20 cellular contexts compared by ENCODE assay signal in genomic region chr22:22094514-22094913, GRCh38.
DNase-seq lines count a peak whose midpoint lies in the region; ATAC-seq and TF ChIP-seq lines count a peak whose summit lies in the region.
"Had no signal": no experiment of that assay in that cellular context is flagged by ENCODE, and none has a peak within 500 bp of the region (broad histone marks: within the 10 kb centered on the region; RNA-seq: fewer than 3 reads in every experiment).

No MANE protein-coding gene starts in this region.

- no peak overlapping the region for H3K4me2 ChIP-seq in GM23338
- no peak overlapping the region for H3K4me2 ChIP-seq in Karpas-422 (ENCODE audit: low read depth, low read length, poor library complexity, severe bottlenecking)
- H3K4me2 ChIP-seq: BLaER1 treated with 17β-estradiol and CSF1 and Interleukin-3, amounts not matched to agents 10 nM and 100 nM had no signal

- no peak overlapping the region for H3K9ac ChIP-seq in Karpas-422 (ENCODE audit: low read length)
- H3K9ac ChIP-seq: BLaER1 treated with 17β-estradiol and CSF1 and Interleukin-3, amounts not matched to agents 10 nM and 100 nM had no signal

- H3K4me3 ChIP-seq in AG04450 (ENCODE audit: low read depth, low read length): no peak overlapping the region
- H3K4me3 ChIP-seq in GM23338: no peak overlapping the region
- H3K4me3 ChIP-seq in Karpas-422 (ENCODE audit: low read length): no peak overlapping the region
- no peak overlapping the region for H3K4me3 ChIP-seq in esophagus muscularis mucosa
- H3K4me3 ChIP-seq in effector memory CD4-positive, alpha-beta T cell (ENCODE audit: insufficient read depth, low read depth, low read length, poor library complexity, severe bottlenecking): no peak overlapping the region
- H3K4me3 ChIP-seq: BLaER1 treated with 17β-estradiol and CSF1 and Interleukin-3, amounts not matched to agents 10 nM and 100 nM had no signal

- H4K20me1 ChIP-seq in GM23338 (replicated peaks; ENCODE audit: insufficient read depth) (peaks cover 6% of the 10 kb centered on the region), Karpas-422 (ENCODE audit: insufficient read depth, low read depth, low read length) (no peaks in the 10 kb centered on the region)
- H4K20me1 ChIP-seq: BLaER1 treated with 17β-estradiol and CSF1 and Interleukin-3, amounts not matched to agents 10 nM and 100 nM had no signal

- TF ChIP-seq POLR2A in esophagus muscularis mucosa (IDR thresholded peaks at IDR 0.05; ENCODE audit: low read depth): no peak

- H3K27ac ChIP-seq in AG04450 (ENCODE audit: low read depth, low read length): peak overlapping the region; percentile 66
- no peak overlapping the region for H3K27ac ChIP-seq in GM23338 (ENCODE audit: low read depth)
- H3K27ac ChIP-seq in Karpas-422 (ENCODE audit: low read length): no peak overlapping the region
- H3K27ac ChIP-seq in esophagus muscularis mucosa (replicated peaks in 1 of 4): no peak overlapping the region
- H3K27ac ChIP-seq in effector memory CD4-positive, alpha-beta T cell (ENCODE audit: insufficient read depth, low read length, poor library complexity, severe bottlenecking): no peak overlapping the region
- H3K27ac ChIP-seq: BLaER1 treated with 17β-estradiol and CSF1 and Interleukin-3, amounts not matched to agents 10 nM and 100 nM; C4-2B had no signal

- H3K36me3 ChIP-seq in GM23338 (ENCODE audit: insufficient read depth): no peaks in the 10 kb centered on the region
- no peaks in the 10 kb centered on the region; the same call in 1 of the 2 replicates for H3K36me3 ChIP-seq in Karpas-422 (ENCODE audit: insufficient read depth, low read length)
- no peaks in the 10 kb centered on the region for H3K36me3 ChIP-seq in esophagus muscularis mucosa
- no peaks in the 10 kb centered on the region for H3K36me3 ChIP-seq in effector memory CD4-positive, alpha-beta T cell (ENCODE audit: control insufficient read depth, insufficient read depth, low read length)
- H3K36me3 ChIP-seq: BLaER1 treated with 17β-estradiol and CSF1 and Interleukin-3, amounts not matched to agents 10 nM and 100 nM had no signal

- 79% methylated on average over 6 of the region's 6 CpGs for WGBS in esophagus muscularis mucosa

- ATAC-seq in GM23338: no peak
- ATAC-seq: CD8-positive, alpha-beta T cell had no signal

- H3K9me3 Mint-ChIP-seq in GM23338: no peaks in the 10 kb centered on the region
- H3K9me3 Mint-ChIP-seq: CD4-positive, alpha-beta T cell; CD8-positive, alpha-beta T cell had no signal

- H3K9me2 ChIP-seq in GM23338 (ENCODE audit: insufficient read depth) (no peaks in the 10 kb centered on the region), Karpas-422 (replicated peaks; ENCODE audit: insufficient read depth, low read length) (no peaks in the 10 kb centered on the region)

- H3K36me3 Mint-ChIP-seq in GM23338 (ENCODE audit: low read depth): no peaks in the 10 kb centered on the region
- H3K36me3 Mint-ChIP-seq: CD8-positive, alpha-beta T cell had no signal

- TF ChIP-seq CTCF in AG04450 (IDR thresholded peaks at IDR 0.05; ENCODE audit: low read depth, low read length): no peak
- TF ChIP-seq CTCF in GM23338 (conservative IDR thresholded peaks at IDR 0.05; ENCODE audit: low read depth in 2 of 2): no peak
- no peak for TF ChIP-seq CTCF in esophagus muscularis mucosa (IDR thresholded peaks at IDR 0.05)

- no peak for TF ChIP-seq EP300 in esophagus muscularis mucosa (IDR thresholded peaks at IDR 0.05)

- H3K27ac Mint-ChIP-seq in GM23338: no peak overlapping the region
- H3K27ac Mint-ChIP-seq: B cell; CD4-positive, alpha-beta T cell; CD8-positive, alpha-beta T cell had no signal

- no peaks in the 10 kb centered on the region for H3K4me1 Mint-ChIP-seq in GM23338

- H3K79me2 ChIP-seq in GM23338 (replicated peaks; ENCODE audit: insufficient read depth) (no peaks in the 10 kb centered on the region), Karpas-422 (ENCODE audit: low read length) (no peaks in the 10 kb centered on the region)

- DNase-seq in AG04450 (ENCODE audit: low read depth, low spot score): no peak
- no peak for DNase-seq in GM23338 (ENCODE audit: low spot score)
- DNase-seq in Karpas-422: peak; percentile 25
- peak; percentile 90 for DNase-seq in esophagus muscularis mucosa (ENCODE audit: extremely low spot score)
- DNase-seq in GM19238 (ENCODE audit: insufficient read length, low spot score): no peak
- no peak for DNase-seq in foreskin melanocyte
- no peak for DNase-seq in hippocampal formation (lab: John Stamatoyannopoulos, UW)
- DNase-seq in effector memory CD4-positive, alpha-beta T cell: no peak
- DNase-seq: 8988T; ACHN; AML-193; Caco-2; Calu3; CD4-positive, alpha-beta T cell; CD8-positive, alpha-beta T cell; DMS79 treated with DMSO at 0.1 percent for 48 hours; GF-D8 had no signal

- CTCF ChIA-PET in AG04450 (lab: Charles Lee): no interaction called here

- peaks cover 96% of the 10 kb centered on the region for H3K27me3 Mint-ChIP-seq in GM23338 (ENCODE audit: insufficient read depth, low read depth, poor library complexity)
- H3K27me3 Mint-ChIP-seq: B cell had no signal

- intact Hi-C loops in esophagus muscularis mucosa (cut with DNase I): no loop called here

- H2AFZ ChIP-seq in GM23338 (no peak overlapping the region), Karpas-422 (ENCODE audit: low read length) (no peak overlapping the region)

- POLR2A ChIA-PET in AG04450 (lab: Yijun Ruan, JAX): interaction anchor here (0.8 kb wide), 1 partner anchor 16 kb away, joined by 3 read pairs; no protein-coding TSS in a partner anchor

- no peaks in the 10 kb centered on the region for H3F3A ChIP-seq in GM23338 (replicated peaks; ENCODE audit: low read depth)

- H3K9me3 ChIP-seq in AG04450 (ENCODE audit: control insufficient read depth, insufficient read depth, low read length) (peaks cover 19% of the 10 kb centered on the region), Karpas-422 (ENCODE audit: low read length) (no peaks in the 10 kb centered on the region), esophagus muscularis mucosa (no peaks in the 10 kb centered on the region)
- H3K9me3 ChIP-seq in effector memory CD4-positive, alpha-beta T cell (ENCODE audit: control insufficient read depth, low read length): no peaks in the 10 kb centered on the region
- H3K9me3 ChIP-seq: Caco-2 had no signal

- peaks cover 3% of the 10 kb centered on the region for H3K27me3 ChIP-seq in AG04450 (ENCODE audit: control insufficient read depth, insufficient read depth, low read length)
- peaks cover 100% of the 10 kb centered on the region for H3K27me3 ChIP-seq in GM23338 (ENCODE audit: insufficient read depth)
- H3K27me3 ChIP-seq in Karpas-422 (ENCODE audit: low read length): no peaks in the 10 kb centered on the region
- peaks cover 0 to 64% (median 0%) of the 10 kb centered on the region in 4 donors for H3K27me3 ChIP-seq in esophagus muscularis mucosa
- peaks cover 4% of the 10 kb centered on the region for H3K27me3 ChIP-seq in effector memory CD4-positive, alpha-beta T cell (replicated peaks; ENCODE audit: control insufficient read depth, insufficient read depth, low read length, poor library complexity, severe bottlenecking)
- H3K27me3 ChIP-seq: BLaER1 treated with 17β-estradiol and CSF1 and Interleukin-3, amounts not matched to agents 10 nM and 100 nM had no signal

- H3K4me3 Mint-ChIP-seq in GM23338: no peak overlapping the region
- H3K4me3 Mint-ChIP-seq: B cell; CD4-positive, alpha-beta T cell; CD8-positive, alpha-beta T cell had no signal

- H3K4me1 ChIP-seq in GM23338 (ENCODE audit: insufficient read depth): no peaks in the 10 kb centered on the region
- peaks cover 36% of the 10 kb centered on the region for H3K4me1 ChIP-seq in Karpas-422 (ENCODE audit: low read length)
- H3K4me1 ChIP-seq in esophagus muscularis mucosa: no peaks in the 10 kb centered on the region
- no peaks in the 10 kb centered on the region for H3K4me1 ChIP-seq in effector memory CD4-positive, alpha-beta T cell (ENCODE audit: control insufficient read depth, insufficient read depth, low read length, poor library complexity, severe bottlenecking)
- H3K4me1 ChIP-seq: Caco-2 had no signal

TF ChIP-seq in GM23338, 12 proteins besides CTCF, POLR2A, EP300 and RAD21:
- TF ChIP-seq CREB1 (CRISPR knock-in tag; IDR thresholded peaks at IDR 0.05; ENCODE audit: low read depth) (no peak), EZH2 (IDR thresholded peaks at IDR 0.05; ENCODE audit: low read depth, unreplicated experiment) (peak; percentile 48)

Comparison
In these comparisons a context has a peak if more than half of its experiments do, and no peak if none do; other contexts are left out.
1. DNase-seq: peak in Karpas-422 (single experiment) and esophagus muscularis mucosa (single experiment); none in AG04450 (single experiment), GM23338 (single experiment), GM19238 (single experiment), foreskin melanocyte (single experiment), hippocampal formation (0 of 2) and effector memory CD4-positive, alpha-beta T cell (0 of 3).